ENCODE assay signal across 13 cellular contexts in genomic region chr4:76723916-76724315, GRCh38.
A peak's percentile ranks its signal among the peaks of the same experiment; 100 is the strongest.
DNase-seq lines count a peak whose midpoint lies in the region; ATAC-seq and TF ChIP-seq lines count a peak whose summit lies in the region.
"Had no signal": no experiment of that assay in that cellular context is flagged by ENCODE, and none has a peak within 500 bp of the region (broad histone marks: within the 10 kb centered on the region; RNA-seq: fewer than 3 reads in every experiment).

No MANE protein-coding gene starts in this region.

- peaks cover 37% of the 10 kb centered on the region for H3K4me1 Mint-ChIP-seq in chondrocyte (ENCODE audit: low read depth)

- H2BK5ac ChIP-seq in mesendoderm (ENCODE audit: low read length) = no peak overlapping the region

- H3K23ac ChIP-seq in mesendoderm (ENCODE audit: low read length) = no peak overlapping the region

- H3K4me3 ChIP-seq in mesendoderm (ENCODE audit: low read length) = no peak overlapping the region
- H3K4me3 ChIP-seq in psoas muscle = no peak overlapping the region
- H3K4me3 ChIP-seq: left lung, vagina had no signal

- DNase-seq in AG09319 (ENCODE audit: extremely low read depth, low read depth) (peak; percentile 53), LHCN-M2 (ENCODE audit: low read depth) (peak; percentile 81), chondrocyte (ENCODE audit: low spot score) (no peak), mesendoderm (peak; percentile 71), T-helper 1 cell (no peak), NOMO-1 treated with DMSO at 0.1 percent for 48 hours (lab: John Stamatoyannopoulos, UW; ENCODE audit: unreplicated experiment) (no peak), psoas muscle (no peak)
- DNase-seq: central memory CD4-positive, alpha-beta T cell; left lung; SHP77 treated with DMSO at 0.1 percent for 48 hours; stimulated activated CD4-positive, alpha-beta T cell treated with anti-CD3 and anti-CD28 coated beads, Interleukin-2, amount 100 ng/mL, for 24 hours had no signal

- no peak overlapping the region for H4K8ac ChIP-seq in mesendoderm (ENCODE audit: low read depth, low read length)

- ATAC-seq in HG02840 (IDR thresholded peaks at IDR 0.05; ENCODE audit: low FRiP score, unreplicated experiment) (no peak), psoas muscle (no peak)
- ATAC-seq: left lung had no signal

- no peak overlapping the region for H3K4me3 Mint-ChIP-seq in chondrocyte (ENCODE audit: unreplicated experiment)

- H3K36me3 ChIP-seq in mesendoderm (ENCODE audit: control insufficient read depth, insufficient read depth, low read length) (no peaks in the 10 kb centered on the region), psoas muscle (ENCODE audit: insufficient read depth in 1 of 2, low read depth in 1 of 2) (no peaks in the 10 kb centered on the region)
- H3K36me3 ChIP-seq: left lung, vagina had no signal

- H3K36me3 Mint-ChIP-seq in chondrocyte (ENCODE audit: low read depth) = peaks cover 6% of the 10 kb centered on the region

- peaks cover 12% of the 10 kb centered on the region for H3K4me1 ChIP-seq in mesendoderm (ENCODE audit: control insufficient read depth, low read depth, low read length)
- no peaks in the 10 kb centered on the region for H3K4me1 ChIP-seq in psoas muscle
- H3K4me1 ChIP-seq: left lung, vagina had no signal

- no peak overlapping the region for H3K4me2 ChIP-seq in mesendoderm (ENCODE audit: low read length)

- H3K56ac ChIP-seq in mesendoderm (ENCODE audit: low read length) = no peak overlapping the region

- no CpG with 5 or more reads among the region's 2 CpGs for WGBS in mesendoderm (ENCODE audit: extremely low coverage, insufficient coverage, low lambda C conversion rate)
- WGBS in psoas muscle, 3 donors = 32 to 48% (median 37%) methylated on average over 2 of the region's 2 CpGs

- H3K79me1 ChIP-seq in mesendoderm (ENCODE audit: low read length) = peaks cover 6% of the 10 kb centered on the region

- H2BK120ac ChIP-seq in mesendoderm (ENCODE audit: low read depth, low read length) = no peak overlapping the region

- peak overlapping the region; percentile 68 for H3K27ac Mint-ChIP-seq in chondrocyte (ENCODE audit: unreplicated experiment)

- no peak overlapping the region for H4K5ac ChIP-seq in mesendoderm (ENCODE audit: low read length)

- no peak overlapping the region for H3K4ac ChIP-seq in mesendoderm (ENCODE audit: low read depth, low read length)

- no peaks in the 10 kb centered on the region for H3K9me3 Mint-ChIP-seq in chondrocyte (ENCODE audit: low read depth)

- no peak overlapping the region for H3K27ac ChIP-seq in mesendoderm (ENCODE audit: low read depth, low read length)
- no peak overlapping the region for H3K27ac ChIP-seq in psoas muscle
- H3K27ac ChIP-seq: left lung, vagina had no signal

- peaks cover 3% of the 10 kb centered on the region for H3K79me2 ChIP-seq in mesendoderm (ENCODE audit: control insufficient read depth, insufficient read depth, low read length)

- no peak for TF ChIP-seq CTCF in AG09319 (IDR thresholded peaks at IDR 0.05; ENCODE audit: low read depth, low read length)
- TF ChIP-seq CTCF in chondrocyte (IDR thresholded peaks at IDR 0.05) = no peak
- TF ChIP-seq CTCF in psoas muscle (IDR thresholded peaks at IDR 0.05) = no peak

- H3K27me3 ChIP-seq in mesendoderm (ENCODE audit: insufficient read depth, low read length, poor library complexity) (no peaks in the 10 kb centered on the region), psoas muscle (ENCODE audit: insufficient read depth in 3 of 3, low read length in 2 of 3) (no peaks in the 10 kb centered on the region)
- H3K27me3 ChIP-seq: left lung, vagina had no signal

- H2AK5ac ChIP-seq in mesendoderm (ENCODE audit: low read length) = no peak overlapping the region

- no peak overlapping the region for H3K18ac ChIP-seq in mesendoderm (ENCODE audit: low read length)

- no peaks in the 10 kb centered on the region for H3K27me3 Mint-ChIP-seq in chondrocyte (ENCODE audit: low read depth)

- no peaks in the 10 kb centered on the region for H3K9me3 ChIP-seq in psoas muscle
- H3K9me3 ChIP-seq: left lung, vagina had no signal

- H2BK15ac ChIP-seq in mesendoderm (replicated peaks; ENCODE audit: low read depth) = no peak overlapping the region

- no peak overlapping the region for H3K9ac ChIP-seq in mesendoderm (ENCODE audit: low read length)

- intact Hi-C loops in psoas muscle (cut with DNase I) = no loop called here

Comparison
In these comparisons a context has a peak if more than half of its experiments do, and no peak if none do; other contexts are left out.
1. DNase-seq: peak in AG09319 (single experiment), LHCN-M2 (single experiment) and mesendoderm (single experiment); none in chondrocyte (single experiment), T-helper 1 cell (0 of 5), NOMO-1 treated with DMSO at 0.1 percent for 48 hours (single experiment) and psoas muscle (0 of 2).